ENCODE assay signal across 18 cellular contexts in the genomic region with DNA sequence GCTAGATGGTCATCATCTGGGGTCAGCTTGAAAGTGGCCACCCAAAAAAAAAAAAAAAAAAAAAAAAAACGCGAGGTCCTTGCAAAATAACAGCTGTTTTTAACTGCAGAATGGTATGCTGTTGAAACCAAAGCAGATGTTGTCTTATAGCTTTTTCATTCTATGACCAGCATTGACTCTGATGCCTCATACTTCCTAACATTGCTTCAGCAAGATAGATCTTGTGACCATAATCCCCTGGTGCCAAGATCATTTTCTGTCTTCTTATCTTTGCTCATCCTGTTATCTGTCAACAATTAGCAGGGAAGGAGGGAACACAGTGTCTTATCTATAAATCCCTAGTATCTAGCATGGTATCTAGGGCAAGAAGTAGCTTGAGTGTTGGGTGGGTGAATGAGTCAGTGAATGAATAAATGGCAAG.
DNase-seq lines count a peak whose midpoint lies in the region; ATAC-seq and TF ChIP-seq lines count a peak whose summit lies in the region.
"Had no signal": no experiment of that assay in that cellular context is flagged by ENCODE, and none has a peak within 500 bp of the region (broad histone marks: within the 10 kb centered on the region; RNA-seq: fewer than 3 reads in every experiment).

No MANE protein-coding gene starts in this region.

- no peaks in the 10 kb centered on the region for H3K9me2 ChIP-seq in hepatocyte (replicated peaks; ENCODE audit: insufficient read depth)

- H2AFZ ChIP-seq in hepatocyte = no peak overlapping the region

- TF ChIP-seq POLR2A in body of pancreas (IDR thresholded peaks at IDR 0.05) = no peak

- CTCF ChIA-PET in HEK293 (lab: Yijun Ruan, JAX) = interaction anchor here (0.6 to 1.1 kb wide), 2 partner anchors 180 to 681 kb away, joined by 3 to 4 read pairs; no protein-coding TSS in a partner anchor

- no peaks in the 10 kb centered on the region for H4K20me1 ChIP-seq in hepatocyte (ENCODE audit: insufficient read depth, poor library complexity, severe bottlenecking)

- no peak overlapping the region for H3K27ac ChIP-seq in HEK293 (ENCODE audit: extremely low read depth, low read depth, low read length)
- H3K27ac ChIP-seq in body of pancreas = no peak overlapping the region
- peak overlapping the region; percentile 58 for H3K27ac ChIP-seq in hepatocyte
- H3K27ac ChIP-seq: colonic mucosa, thoracic aorta had no signal

- H3K9me3 ChIP-seq in HEK293 (ENCODE audit: control insufficient read depth, insufficient read depth, low read depth, low read length) (no peaks in the 10 kb centered on the region), body of pancreas (no peaks in the 10 kb centered on the region), hepatocyte (ENCODE audit: low read depth) (no peaks in the 10 kb centered on the region)
- H3K9me3 ChIP-seq: colonic mucosa, HAP-1, thoracic aorta had no signal

- H3K4me3 ChIP-seq in HEK293 (ENCODE audit: low read depth, low read length) = no peak overlapping the region
- H3K4me3 ChIP-seq in body of pancreas = no peak overlapping the region
- H3K4me3 ChIP-seq in hepatocyte = no peak overlapping the region
- H3K4me3 ChIP-seq: colonic mucosa, HAP-1, thoracic aorta had no signal

- POLR2A ChIA-PET in HEK293 (lab: Yijun Ruan, JAX) = interaction anchor here (0.6 kb wide), 1 partner anchor 188 kb away, joined by 6 read pairs; no protein-coding TSS in a partner anchor

- no peaks in the 10 kb centered on the region for H3K27me3 ChIP-seq in body of pancreas
- H3K27me3 ChIP-seq in hepatocyte = no peaks in the 10 kb centered on the region
- H3K27me3 ChIP-seq: colonic mucosa had no signal

- H3K36me3 ChIP-seq in HEK293 (ENCODE audit: control insufficient read depth in 2 of 2, insufficient read depth in 1 of 2, low read length in 2 of 2) = no peaks in the 10 kb centered on the region
- no peaks in the 10 kb centered on the region for H3K36me3 ChIP-seq in body of pancreas (replicated peaks in 1 of 2; ENCODE audit: insufficient read depth in 1 of 2, low read depth in 2 of 2)
- no peaks in the 10 kb centered on the region for H3K36me3 ChIP-seq in hepatocyte (replicated peaks; ENCODE audit: insufficient read depth, low read depth)
- H3K36me3 ChIP-seq: colonic mucosa, HAP-1, thoracic aorta had no signal

- intact Hi-C loops in body of pancreas (cut with DNase I) = no loop called here

- H3K4me1 ChIP-seq in HEK293 (ENCODE audit: control insufficient read depth, insufficient read depth, low read length) = no peaks in the 10 kb centered on the region
- H3K4me1 ChIP-seq in body of pancreas = no peaks in the 10 kb centered on the region
- H3K4me1 ChIP-seq in hepatocyte (ENCODE audit: insufficient read depth) = peaks cover 11% of the 10 kb centered on the region
- H3K4me1 ChIP-seq: colonic mucosa had no signal

- peak; percentile 27 for ATAC-seq in body of pancreas
- ATAC-seq: activated naive CD4-positive, alpha-beta T cell treated with anti-CD3 and anti-CD28 coated beads, Interleukin-2, amount 50 U/mL, for 72 hours; naive thymus-derived CD8-positive, alpha-beta T cell; stimulated activated naive B cell treated with anti-CD40 and anti-IgM and Interleukin-4, amounts not matched to agents 10 μg/mL and 1 μg/mL and 100 μg/mL, for 72 hours had no signal

- peak; percentile 47 for DNase-seq in AG09319 (ENCODE audit: extremely low read depth, low read depth)
- no peak for DNase-seq in body of pancreas
- DNase-seq in hepatocyte (ENCODE audit: low spot score) = no peak
- DNase-seq in medulla oblongata (ENCODE audit: extremely low spot score) = no peak
- no peak for DNase-seq in NCI-H2029 (lab: John Stamatoyannopoulos, UW)
- no peak for DNase-seq in kidney glomerular epithelial cell (lab: John Stamatoyannopoulos, UW)
- DNase-seq in NK-92 (lab: John Stamatoyannopoulos, UW; ENCODE audit: unreplicated experiment) = no peak
- DNase-seq: activated CD4-positive, alpha-beta T cell treated with anti-CD3 and anti-CD28 coated beads for 48 hours; colonic mucosa; naive thymus-derived CD8-positive, alpha-beta T cell; NCI-H1417 treated with DMSO at 0.1 percent for 48 hours; SIG-M5; stimulated activated CD4-positive, alpha-beta T cell treated with anti-CD3 and anti-CD28 coated beads, Interleukin-1b, Interleukin-23, amount 100 ng/mL, for 48 hours; stimulated activated naive B cell treated with anti-CD40 and anti-IgM and Interleukin-4, amounts not matched to agents 10 μg/mL and 1 μg/mL and 100 μg/mL, for 72 hours had no signal

- no peak overlapping the region for H3K4me2 ChIP-seq in hepatocyte

- no peaks in the 10 kb centered on the region for H3K79me2 ChIP-seq in hepatocyte

- TF ChIP-seq CTCF in AG09319 (IDR thresholded peaks at IDR 0.05; ENCODE audit: low read depth, low read length) = no peak
- no peak for TF ChIP-seq CTCF in HEK293 (tag by site-specific recombination; IDR thresholded peaks at IDR 0.05)
- TF ChIP-seq CTCF in body of pancreas (IDR thresholded peaks at IDR 0.05) = no peak
- TF ChIP-seq CTCF in hepatocyte (IDR thresholded peaks at IDR 0.05; ENCODE audit: poor library complexity) = no peak

- WGBS in body of pancreas, 2 donors = 69 to 84% methylated on average over 2 of the region's 2 CpGs
- 44% methylated on average over 2 of the region's 2 CpGs for WGBS in hepatocyte (ENCODE audit: low lambda C conversion rate, missing lambda C conversion rate)

TF ChIP-seq in HEK293, 187 proteins besides CTCF, POLR2A, EP300 and RAD21:
- TF ChIP-seq ZBTB17 (tag by site-specific recombination; IDR thresholded peaks at IDR 0.05) (no peak), ZNF610 (tag by site-specific recombination; IDR thresholded peaks at IDR 0.05; ENCODE audit: borderline replicate concordance) (no peak), ZNF596 (tag by site-specific recombination; IDR thresholded peaks at IDR 0.05) (no peak), ZNF184 (tag by site-specific recombination; IDR thresholded peaks at IDR 0.05) (no peak), ZNF292 (tag by site-specific recombination; IDR thresholded peaks at IDR 0.05; ENCODE audit: borderline replicate concordance, low read depth) (no peak), FEZF1 (tag by site-specific recombination; IDR thresholded peaks at IDR 0.05) (peak; percentile 34; the same call in 1 of the 2 replicates), ZNF311 (tag by site-specific recombination; IDR thresholded peaks at IDR 0.05; ENCODE audit: borderline replicate concordance) (no peak), GLI4 (tag by site-specific recombination; IDR thresholded peaks at IDR 0.05) (no peak)
- TF ChIP-seq, protein P1, sequence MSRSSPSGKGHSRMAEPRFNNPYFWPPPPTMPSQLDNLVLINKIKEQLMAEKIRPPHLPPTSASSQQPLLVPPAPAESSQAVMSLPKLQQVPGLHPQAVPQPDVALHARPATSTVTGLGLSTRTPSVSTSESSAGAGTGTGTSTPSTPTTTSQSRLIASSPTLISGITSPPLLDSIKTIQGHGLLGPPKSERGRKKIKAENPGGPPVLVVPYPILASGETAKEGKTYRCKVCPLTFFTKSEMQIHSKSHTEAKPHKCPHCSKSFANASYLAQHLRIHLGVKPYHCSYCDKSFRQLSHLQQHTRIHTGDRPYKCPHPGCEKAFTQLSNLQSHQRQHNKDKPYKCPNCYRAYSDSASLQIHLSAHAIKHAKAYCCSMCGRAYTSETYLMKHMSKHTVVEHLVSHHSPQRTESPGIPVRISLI (tag by site-specific recombination; IDR thresholded peaks at IDR 0.05) = peak; percentile 39; the same call in 1 of the 2 replicates
